Comparison of ENCODE assay signal across 25 cellular contexts in genomic region chr6:34984416-34984815, GRCh38.
DNase-seq lines count a peak whose midpoint lies in the region; FAIRE-seq and TF ChIP-seq lines count a peak whose summit lies in the region.
"Had no signal": no experiment of that assay in that cellular context is flagged by ENCODE, and none has a peak within 500 bp of the region (broad histone marks: within the 10 kb centered on the region; RNA-seq: fewer than 3 reads in every experiment).

No MANE protein-coding gene starts in this region.

- no peak overlapping the region for H3K27ac ChIP-seq in KMS-11
- H3K27ac ChIP-seq in substantia nigra (ENCODE audit: low read depth, low read length, poor library complexity, severe bottlenecking) = no peak overlapping the region
- H3K27ac ChIP-seq: BLaER1 had no signal

- no peaks in the 10 kb centered on the region for H3K79me2 ChIP-seq in KMS-11 (ENCODE audit: insufficient read depth, low read depth)

- no peaks in the 10 kb centered on the region for H3K9me3 Mint-ChIP-seq in nephron progenitor cell
- H3K9me3 Mint-ChIP-seq: CD14-positive monocyte; CD4-positive, alpha-beta memory T cell; CD4-positive, CD25-positive, alpha-beta regulatory T cell; CD8-positive, alpha-beta memory T cell had no signal

- no peak overlapping the region for H2AFZ ChIP-seq in KMS-11 (ENCODE audit: low read depth)

- no peaks in the 10 kb centered on the region for H3K27me3 Mint-ChIP-seq in nephron progenitor cell (ENCODE audit: low read depth, poor library complexity)
- H3K27me3 Mint-ChIP-seq: CD4-positive, alpha-beta memory T cell; CD4-positive, CD25-positive, alpha-beta regulatory T cell; CD8-positive, alpha-beta memory T cell had no signal

- H3K9ac ChIP-seq in KMS-11 = no peak overlapping the region
- H3K9ac ChIP-seq: BLaER1 had no signal

- H4K20me1 ChIP-seq in KMS-11 (ENCODE audit: insufficient read depth) = no peaks in the 10 kb centered on the region
- H4K20me1 ChIP-seq: BLaER1 had no signal

- peak overlapping the region; percentile 29 for H3K4me2 ChIP-seq in KMS-11
- H3K4me2 ChIP-seq: BLaER1 had no signal

- H3K4me1 Mint-ChIP-seq in nephron progenitor cell = peaks cover 22% of the 10 kb centered on the region
- H3K4me1 Mint-ChIP-seq: CD14-positive monocyte; CD4-positive, alpha-beta memory T cell; CD8-positive, alpha-beta memory T cell had no signal

- TF ChIP-seq CTCF in D721Med (IDR thresholded peaks at IDR 0.05; ENCODE audit: insufficient read depth, missing control alignments) (no peak), KMS-11 (conservative IDR thresholded peaks at IDR 0.05; ENCODE audit: low read depth, low read length) (no peak), nephron progenitor cell (IDR thresholded peaks at IDR 0.05) (no peak)

- no peaks in the 10 kb centered on the region for H3K27me3 ChIP-seq in KMS-11 (ENCODE audit: insufficient read depth, low read depth)
- H3K27me3 ChIP-seq: BE2C, BLaER1 had no signal

- DNase-seq in D721Med (ENCODE audit: insufficient read length, low spot score) = peak; percentile 23
- DNase-seq in nephron progenitor cell = no peak
- no peak for DNase-seq in substantia nigra (lab: John Stamatoyannopoulos, UW)
- no peak for DNase-seq in stimulated activated CD4-positive, alpha-beta T cell treated with anti-CD3 and anti-CD28 coated beads, Interleukin-15, amount 100 ng/mL, for 24 hours
- DNase-seq in effector CD8-positive, alpha-beta T cell (lab: John Stamatoyannopoulos, UW) = no peak
- DNase-seq: 8988T; ACHN; BE2C; C1 segment of cervical spinal cord; CD4-positive, alpha-beta memory T cell; CD4-positive, CD25-positive, alpha-beta regulatory T cell; CD8-positive, alpha-beta memory T cell; COR-L47; DMS53; DMS79; DND-41; EL; GDM1 had no signal

- no peak overlapping the region for H3K4me3 ChIP-seq in KMS-11 (IDR thresholded peaks at IDR 0.05; ENCODE audit: insufficient read depth, low read depth, low read length)
- H3K4me3 ChIP-seq: BLaER1, GM12878 had no signal

- H3K36me3 Mint-ChIP-seq in nephron progenitor cell (ENCODE audit: low read depth) = peaks cover 28% of the 10 kb centered on the region

- FAIRE-seq in D721Med (lab: Jason Lieb, UNC) = no peak
- FAIRE-seq: A204.1, GM12878, GM12892, GM18507 had no signal

- H3K4me1 ChIP-seq in KMS-11 (ENCODE audit: low read depth, poor library complexity, severe bottlenecking) = peaks cover 49% of the 10 kb centered on the region
- H3K4me1 ChIP-seq: BE2C had no signal

- H3K27ac Mint-ChIP-seq in nephron progenitor cell = peak overlapping the region; percentile 69
- H3K27ac Mint-ChIP-seq: CD14-positive monocyte; CD4-positive, CD25-positive, alpha-beta regulatory T cell; CD8-positive, alpha-beta memory T cell had no signal

- no peak overlapping the region for H3K4me3 Mint-ChIP-seq in nephron progenitor cell
- H3K4me3 Mint-ChIP-seq: CD14-positive monocyte; CD4-positive, alpha-beta memory T cell; CD4-positive, CD25-positive, alpha-beta regulatory T cell; CD8-positive, alpha-beta memory T cell had no signal

- H3K36me3 ChIP-seq in KMS-11 (ENCODE audit: insufficient read depth) = no peaks in the 10 kb centered on the region
- H3K36me3 ChIP-seq: BE2C had no signal
